In the genomic region with DNA sequence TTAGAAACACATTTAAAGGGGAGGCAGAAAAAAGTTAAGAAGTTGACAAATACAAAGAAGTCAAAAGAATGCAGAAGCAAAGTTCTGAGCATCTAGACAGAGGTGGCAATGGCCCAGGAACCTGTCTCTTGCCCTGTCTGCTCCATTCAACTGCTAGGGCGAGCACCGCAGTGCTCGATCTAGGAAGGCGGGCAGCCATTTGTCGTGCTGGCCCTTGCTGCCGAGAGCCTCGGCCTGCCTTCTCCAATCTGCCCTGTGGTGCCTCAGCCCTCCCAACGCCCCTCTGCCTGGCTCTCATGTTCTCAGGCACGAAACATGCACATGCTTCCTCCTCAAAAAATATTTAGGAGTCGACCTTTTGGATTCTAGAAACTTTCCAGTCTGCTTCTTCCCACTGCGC, we compare ENCODE assay signal across 19 cellular contexts. TPM values are rescaled to one million over a fixed set of nuclear protein-coding genes. Genes with fewer than 3 reads are reported as not detected.
DNase-seq lines count a peak whose midpoint lies in the region; ATAC-seq and TF ChIP-seq lines count a peak whose summit lies in the region.
"Had no signal": no experiment of that assay in that cellular context is flagged by ENCODE, and none has a peak within 500 bp of the region (broad histone marks: within the 10 kb centered on the region; RNA-seq: fewer than 3 reads in every experiment).

No MANE protein-coding gene starts in this region.

- no peak overlapping the region for H3K4me2 ChIP-seq in H9 (ENCODE audit: insufficient read depth, insufficient read length, low read length)
- H3K4me2 ChIP-seq: BLaER1 had no signal

- H3K79me1 ChIP-seq in H9 (ENCODE audit: insufficient read depth, low read depth, low read length, poor library complexity, severe bottlenecking) = no peaks in the 10 kb centered on the region

- H3K27me3 ChIP-seq in H9 (ENCODE audit: insufficient read depth, low read length) (no peaks in the 10 kb centered on the region), WERI-Rb-1 (ENCODE audit: insufficient read depth, low read depth, severe bottlenecking) (no peaks in the 10 kb centered on the region)
- no peaks in the 10 kb centered on the region for H3K27me3 ChIP-seq in CD4-positive, alpha-beta memory T cell (ENCODE audit: insufficient read depth, low read length)
- H3K27me3 ChIP-seq: BE2C, BLaER1 had no signal

- H2BK15ac ChIP-seq in H9 (ENCODE audit: low read depth, low read length) = no peak overlapping the region

- H3K27ac Mint-ChIP-seq in H9 (peak overlapping the region; percentile 25 to 60 (median 39); a peak in 3 of 7 replicates), WTC11 (peak overlapping the region; percentile 77)
- no peak overlapping the region for H3K27ac Mint-ChIP-seq in CD4-positive, alpha-beta memory T cell
- H3K27ac Mint-ChIP-seq: CD4-positive, CD25-positive, alpha-beta regulatory T cell; CD8-positive, alpha-beta T cell had no signal

- H3K9me3 Mint-ChIP-seq in H9 (no peaks in the 10 kb centered on the region), WTC11 (no peaks in the 10 kb centered on the region)
- no peaks in the 10 kb centered on the region for H3K9me3 Mint-ChIP-seq in CD4-positive, alpha-beta memory T cell
- H3K9me3 Mint-ChIP-seq: CD14-positive monocyte; CD4-positive, CD25-positive, alpha-beta regulatory T cell; CD8-positive, alpha-beta T cell had no signal

- no peak overlapping the region for H3K4ac ChIP-seq in H9 (ENCODE audit: low read depth, low read length)

- POLR2A ChIA-PET in WTC11 (lab: Charles Lee) = no interaction called here
- POLR2A ChIA-PET in CD4-positive, alpha-beta memory T cell (lab: Charles Lee; ENCODE audit: partially characterized antibody) = no interaction called here

- TF ChIP-seq CTCF in H9 (conservative IDR thresholded peaks at IDR 0.05) (no peak), WTC11 (IDR thresholded peaks at IDR 0.05) (no peak), WERI-Rb-1 (IDR thresholded peaks at IDR 0.05; ENCODE audit: low read depth, low read length) (no peak)

- no peak overlapping the region for H2AFZ ChIP-seq in H9 (ENCODE audit: low read length)

- H2BK20ac ChIP-seq in H9 (ENCODE audit: low read depth, low read length, poor library complexity, severe bottlenecking) = no peak overlapping the region

- CTCF ChIA-PET in WTC11 (lab: Charles Lee) = no interaction called here
- CTCF ChIA-PET in CD4-positive, alpha-beta memory T cell (lab: Charles Lee; ENCODE audit: partially characterized antibody) = no interaction called here

- intact Hi-C loops in CD4-positive, alpha-beta memory T cell (cut with micrococcal nuclease) = no loop called here

- H3K56ac ChIP-seq in H9 (ENCODE audit: insufficient read length, low read depth, low read length) = no peak overlapping the region

- H2BK12ac ChIP-seq in H9 (ENCODE audit: insufficient read length, low read depth, low read length) = no peak overlapping the region

- no peak overlapping the region for H4K91ac ChIP-seq in H9 (ENCODE audit: insufficient read length, low read depth, low read length)

- DNase-seq in H9 (no peak), WTC11 (ENCODE audit: low spot score) (no peak), WERI-Rb-1 (no peak)
- no peak for DNase-seq in stimulated activated CD4-positive, alpha-beta T cell treated with anti-CD3 and anti-CD28 coated beads, Interleukin-2, amount 100 ng/mL, for 48 hours
- DNase-seq in CD4-positive, alpha-beta memory T cell = no peak
- DNase-seq: 8988T; ACHN; BE2C; C1 segment of cervical spinal cord; Caco-2; Calu3; CD4-positive, CD25-positive, alpha-beta regulatory T cell; CD8-positive, alpha-beta T cell; DMS79 treated with DMSO at 0.1 percent for 48 hours; GF-D8 had no signal

- no peaks in the 10 kb centered on the region for H3K23me2 ChIP-seq in H9 (ENCODE audit: insufficient read length, low read depth, low read length, poor library complexity, severe bottlenecking)

- no peak overlapping the region for H3K14ac ChIP-seq in H9 (ENCODE audit: insufficient read depth, low read length)

- WGBS in H9 (ENCODE audit: extremely low coverage, insufficient read length, low lambda C conversion rate) = no CpG with 5 or more reads among the region's 11 CpGs

- H3K4me3 Mint-ChIP-seq in H9 (no peak overlapping the region), WTC11 (no peak overlapping the region)
- H3K4me3 Mint-ChIP-seq in CD4-positive, alpha-beta memory T cell = no peak overlapping the region
- H3K4me3 Mint-ChIP-seq: CD14-positive monocyte; CD4-positive, CD25-positive, alpha-beta regulatory T cell; CD8-positive, alpha-beta T cell had no signal

- no peaks in the 10 kb centered on the region for H4K20me1 ChIP-seq in H9 (ENCODE audit: control insufficient read depth, insufficient read depth, insufficient read length)

- H3K9me3 ChIP-seq in H9 (ENCODE audit: control insufficient read depth, low read depth, low read length) (no peaks in the 10 kb centered on the region), WERI-Rb-1 (ENCODE audit: severe bottlenecking) (no peaks in the 10 kb centered on the region)
- no peaks in the 10 kb centered on the region for H3K9me3 ChIP-seq in CD4-positive, alpha-beta memory T cell (ENCODE audit: control insufficient read depth in 1 of 2, low read length in 2 of 2)
- H3K9me3 ChIP-seq: BE2C, BLaER1, Caco-2 had no signal

- no peak overlapping the region for H4K8ac ChIP-seq in H9 (replicated peaks; ENCODE audit: insufficient read length, low read depth, low read length)

- H3K36me3 Mint-ChIP-seq in H9 (ENCODE audit: insufficient read depth in 1 of 3, low read depth in 3 of 3) = peaks cover 18 to 74% (median 38%) of the 10 kb centered on the region in 3 experiments; a peak in 6 of 7 replicates
- H3K36me3 Mint-ChIP-seq in WTC11 = peaks cover 42% of the 10 kb centered on the region
- H3K36me3 Mint-ChIP-seq in CD4-positive, alpha-beta memory T cell = peaks cover 74 to 82% of the 10 kb centered on the region in 2 donors

- H2BK120ac ChIP-seq in H9 (ENCODE audit: low read depth, low read length, poor library complexity, severe bottlenecking) = no peak overlapping the region

- H3K27me3 Mint-ChIP-seq in H9 (ENCODE audit: low read depth) = no peaks in the 10 kb centered on the region
- no peaks in the 10 kb centered on the region for H3K27me3 Mint-ChIP-seq in WTC11 (ENCODE audit: low read depth)
- H3K27me3 Mint-ChIP-seq in CD4-positive, alpha-beta memory T cell = no peaks in the 10 kb centered on the region
- H3K27me3 Mint-ChIP-seq: CD4-positive, CD25-positive, alpha-beta regulatory T cell had no signal

- no peak overlapping the region for H3K4me3 ChIP-seq in WERI-Rb-1 (ENCODE audit: low read depth, low read length)
- H3K4me3 ChIP-seq in CD4-positive, alpha-beta memory T cell (ENCODE audit: low read length in 2 of 2) = no peak overlapping the region
- H3K4me3 ChIP-seq: BLaER1 had no signal

- H3T11ph ChIP-seq in H9 (ENCODE audit: low read length) = no peak overlapping the region

- peak; percentile 60 for ATAC-seq in WTC11
- ATAC-seq: CD8-positive, alpha-beta T cell had no signal

- no peak overlapping the region for H3K18ac ChIP-seq in H9 (ENCODE audit: insufficient read length, low read depth, low read length)

- no peak overlapping the region for H3K23ac ChIP-seq in H9 (ENCODE audit: insufficient read length, low read depth, low read length)

- H4K5ac ChIP-seq in H9 (ENCODE audit: insufficient read length, low read depth, low read length) = no peak overlapping the region

- H3K4me1 Mint-ChIP-seq in H9 (peaks cover 6 to 22% of the 10 kb centered on the region in 2 experiments), WTC11 (peaks cover 16% of the 10 kb centered on the region)
- H3K4me1 Mint-ChIP-seq in CD4-positive, alpha-beta memory T cell = no peaks in the 10 kb centered on the region
- H3K4me1 Mint-ChIP-seq: CD14-positive monocyte; CD4-positive, CD25-positive, alpha-beta regulatory T cell had no signal

- H2AK5ac ChIP-seq in H9 (ENCODE audit: insufficient read length, low read length) = no peak overlapping the region

- H3K27ac ChIP-seq in H9 (ENCODE audit: insufficient read length, low read depth, low read length) = no peak overlapping the region
- no peak overlapping the region for H3K27ac ChIP-seq in WERI-Rb-1
- H3K27ac ChIP-seq in CD4-positive, alpha-beta memory T cell (ENCODE audit: low read depth, low read length) = no peak overlapping the region
- H3K27ac ChIP-seq: BLaER1 had no signal

- no peaks in the 10 kb centered on the region for H3K4me1 ChIP-seq in H9 (ENCODE audit: insufficient read depth, low read length)
- no peaks in the 10 kb centered on the region for H3K4me1 ChIP-seq in CD4-positive, alpha-beta memory T cell (ENCODE audit: insufficient read depth, low read length)
- H3K4me1 ChIP-seq: BE2C, BLaER1, Caco-2 had no signal

- no peak overlapping the region for H2BK5ac ChIP-seq in H9 (ENCODE audit: insufficient read length, low read length)

- H3K36me3 ChIP-seq in WERI-Rb-1 = peaks cover 46% of the 10 kb centered on the region
- peaks cover 35% of the 10 kb centered on the region for H3K36me3 ChIP-seq in CD4-positive, alpha-beta memory T cell (ENCODE audit: insufficient read depth, low read length)

- H3K79me2 ChIP-seq in H9 (ENCODE audit: insufficient read depth, low read length) = no peaks in the 10 kb centered on the region

- no peak overlapping the region for H3K9ac ChIP-seq in H9 (ENCODE audit: extremely low read depth, insufficient read length, low read length)
- H3K9ac ChIP-seq: BLaER1 had no signal

TF ChIP-seq in WTC11, 78 proteins besides CTCF, POLR2A, EP300 and RAD21 (continues in another document):
- no peak for TF ChIP-seq PRRX2 (CRISPR knock-in tag; IDR thresholded peaks at IDR 0.05)

RNA-seq across cellular contexts. Expression of a gene that starts 42.2 kb away (rescaled TPM):
- total RNA-seq in H9 (2021) (27.6 and 28.4 TPM in 2 replicates), WTC11 (2021) (24.0 to 26.2 TPM (median 24.7 TPM) in 3 replicates)
- total RNA-seq in CD4-positive, alpha-beta memory T cell = 10 to 100 TPM; 19.6 to 21.1 TPM
- polyA plus RNA-seq in CD4-positive, alpha-beta memory T cell = 1 to 10 TPM; 3.4 to 7.6 TPM

RNA-seq across cellular contexts. Expression of a gene that starts 42.7 kb away (rescaled TPM):
- total RNA-seq in H9 (2021) = 42.5 and 43.6 TPM in 2 replicates
- 28.5 to 31.6 TPM (median 29.1 TPM) in 3 replicates for total RNA-seq in WTC11 (2021)
- 10 to 100 TPM; 12.8 to 13.2 TPM for total RNA-seq in CD4-positive, alpha-beta memory T cell
- 1 to 10 TPM; 2.7 to 3.9 TPM for polyA plus RNA-seq in CD4-positive, alpha-beta memory T cell

RNA-seq across cellular contexts. Expression of a gene that starts 45.2 kb away (rescaled TPM):
- total RNA-seq in H9 (2021) (not detected in 2 replicates), WTC11 (2021) (0.15 to 0.16 TPM in 2 of 3 replicates, not detected in the other)
- total RNA-seq in CD4-positive, alpha-beta memory T cell = not detected
- polyA plus RNA-seq in CD4-positive, alpha-beta memory T cell = not detected
- total RNA-seq: A673; Caco-2; Calu3; CD4-positive, CD25-positive, alpha-beta regulatory T cell; CD8-positive, alpha-beta T cell had no signal
- polyA plus RNA-seq: AG04450; CD14-positive monocyte; CD4-positive, CD25-positive, alpha-beta regulatory T cell had no signal

Comparison
In these comparisons a context has a peak if more than half of its experiments do, and no peak if none do; other contexts are left out.
1. H3K27ac Mint-ChIP-seq: peak in H9 (3 of 3) and WTC11 (single experiment); none in CD4-positive, alpha-beta memory T cell (0 of 7).